12 cellular contexts compared by ENCODE assay signal in the genomic region with DNA sequence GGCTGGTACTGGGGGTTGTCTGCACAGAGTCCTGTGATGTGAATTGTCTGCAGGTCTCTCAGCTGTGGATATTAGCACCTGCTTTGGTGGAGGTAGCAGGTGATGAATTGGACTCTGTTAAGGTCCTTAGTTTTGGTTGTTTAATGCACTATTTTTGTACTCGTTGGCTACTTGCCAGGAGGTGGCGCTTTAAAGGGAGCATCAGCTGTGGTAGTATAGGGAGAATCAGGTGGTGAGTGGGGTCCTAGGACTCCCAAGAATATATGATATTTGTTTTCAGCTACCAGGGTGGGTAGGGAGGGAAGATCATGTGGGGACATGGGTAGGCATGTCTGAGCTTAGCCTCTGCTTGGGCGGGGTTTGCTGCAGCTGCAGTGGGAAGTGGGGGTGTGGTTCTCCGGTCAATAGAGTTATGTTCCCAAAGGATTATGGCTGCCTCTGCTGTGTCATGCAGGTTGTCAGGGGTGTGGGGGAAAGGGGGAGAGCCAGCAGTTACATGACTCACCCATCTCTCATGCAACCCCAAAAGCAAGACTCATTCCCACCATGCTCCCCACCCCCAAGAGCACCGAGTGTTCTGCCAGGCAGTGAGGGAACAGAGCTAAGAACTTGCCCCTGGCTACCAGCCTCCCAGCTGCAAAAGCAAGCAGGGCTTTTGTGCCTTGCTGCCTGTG. TPM values are rescaled to one million over a fixed set of nuclear protein-coding genes. Genes with fewer than 3 reads are reported as not detected.
A peak's percentile ranks its signal among the peaks of the same experiment; 100 is the strongest.
DNase-seq lines count a peak whose midpoint lies in the region; ATAC-seq and TF ChIP-seq lines count a peak whose summit lies in the region.
"Had no signal": no experiment of that assay in that cellular context is flagged by ENCODE, and none has a peak within 500 bp of the region (broad histone marks: within the 10 kb centered on the region; RNA-seq: fewer than 3 reads in every experiment).

No MANE protein-coding gene starts in this region.

- no peaks in the 10 kb centered on the region for H3K4me1 Mint-ChIP-seq in stimulated activated effector memory CD8-positive, alpha-beta T cell treated with anti-CD3 and anti-CD28 coated beads, Interleukin-12 subunit alpha, Interleukin-12 subunit beta, amount 100 ng/mL, for 72 hours

- no peak overlapping the region for H3K27ac Mint-ChIP-seq in stimulated activated effector memory CD8-positive, alpha-beta T cell treated with anti-CD3 and anti-CD28 coated beads, Interleukin-12 subunit alpha, Interleukin-12 subunit beta, amount 100 ng/mL, for 72 hours

- TF ChIP-seq CTCF in heart right ventricle (IDR thresholded peaks at IDR 0.05) (no peak), suprapubic skin (IDR thresholded peaks at IDR 0.05) (no peak)

- H3K4me1 ChIP-seq in heart right ventricle, result peaks cover 0 to 12% (median 0%) of the 10 kb centered on the region in 9 donors
- H3K4me1 ChIP-seq in suprapubic skin, result peaks cover 20% of the 10 kb centered on the region
- H3K4me1 ChIP-seq: BLaER1 had no signal

- H3K27me3 ChIP-seq in heart right ventricle (no peaks in the 10 kb centered on the region), suprapubic skin (no peaks in the 10 kb centered on the region)
- H3K27me3 ChIP-seq: BLaER1 had no signal

- no peak overlapping the region for H3K4me3 Mint-ChIP-seq in stimulated activated effector memory CD8-positive, alpha-beta T cell treated with anti-CD3 and anti-CD28 coated beads, Interleukin-12 subunit alpha, Interleukin-12 subunit beta, amount 100 ng/mL, for 72 hours

- WGBS in heart right ventricle, 2 donors, result 52 to 55% methylated on average over 5 of the region's 5 CpGs
- 40% methylated on average over 5 of the region's 5 CpGs for WGBS in suprapubic skin

- ATAC-seq in heart right ventricle (peak in 5 of 8 donors; percentile 34 to 66 (median 52)), Right ventricle myocardium inferior (no peak), HG03520 (IDR thresholded peaks at IDR 0.05; ENCODE audit: unreplicated experiment) (no peak), GM19463 (IDR thresholded peaks at IDR 0.05; ENCODE audit: unreplicated experiment) (no peak)
- no peak for ATAC-seq in stimulated activated effector memory CD8-positive, alpha-beta T cell treated with anti-CD3 and anti-CD28 coated beads, Interleukin-12 subunit alpha, Interleukin-12 subunit beta, amount 100 ng/mL, for 72 hours

- H3K36me3 ChIP-seq in heart right ventricle, result no peaks in the 10 kb centered on the region
- no peaks in the 10 kb centered on the region for H3K36me3 ChIP-seq in suprapubic skin
- H3K36me3 ChIP-seq: BLaER1 had no signal

- peak overlapping the region in 1 of 10 donors; percentile 15 for H3K4me3 ChIP-seq in heart right ventricle
- H3K4me3 ChIP-seq in suprapubic skin, result peak overlapping the region; percentile 1
- H3K4me3 ChIP-seq: BLaER1 had no signal

- H3K9me3 Mint-ChIP-seq in stimulated activated effector memory CD8-positive, alpha-beta T cell treated with anti-CD3 and anti-CD28 coated beads, Interleukin-12 subunit alpha, Interleukin-12 subunit beta, amount 100 ng/mL, for 72 hours, result peaks cover 5% of the 10 kb centered on the region

- DNase-seq in heart right ventricle, result no peak
- DNase-seq in Right ventricle myocardium inferior (ENCODE audit: missing footprints), result no peak
- DNase-seq in NCI-H748 (lab: John Stamatoyannopoulos, UW; ENCODE audit: unreplicated experiment), result peak; percentile 83
- peak; percentile 17 to 28 for DNase-seq in erythroblast (lab: John Stamatoyannopoulos, UW)
- DNase-seq in suprapubic skin (ENCODE audit: low spot score in 2 of 2), result no peak
- no peak for DNase-seq in stimulated activated effector memory CD8-positive, alpha-beta T cell treated with anti-CD3 and anti-CD28 coated beads, Interleukin-12 subunit alpha, Interleukin-12 subunit beta, amount 100 ng/mL, for 72 hours (ENCODE audit: low spot score in 2 of 2)
- DNase-seq: activated naive CD4-positive, alpha-beta T cell treated with anti-CD3 and anti-CD28 coated beads, Interleukin-2, amount 50 U/mL, for 16 hours; NCI-H1694; stimulated activated CD4-positive, alpha-beta T cell treated with anti-CD3 and anti-CD28 coated beads, Interleukin-4, amount 100 ng/mL, for 1 hour had no signal

- H3K27ac ChIP-seq in heart right ventricle (no peak overlapping the region), suprapubic skin (peak overlapping the region; percentile 79)
- H3K27ac ChIP-seq: BLaER1 had no signal

- no peaks in the 10 kb centered on the region for H3K36me3 Mint-ChIP-seq in stimulated activated effector memory CD8-positive, alpha-beta T cell treated with anti-CD3 and anti-CD28 coated beads, Interleukin-12 subunit alpha, Interleukin-12 subunit beta, amount 100 ng/mL, for 72 hours

- no peak for TF ChIP-seq POLR2A in erythroblast (IDR thresholded peaks at IDR 0.05; ENCODE audit: low read length)
- TF ChIP-seq POLR2A in suprapubic skin (IDR thresholded peaks at IDR 0.05), result no peak

- intact Hi-C loops in heart right ventricle (cut with DNase I) (no loop called here), Right ventricle myocardium inferior (cut with DNase I) (no loop called here)

- H3K9me3 ChIP-seq in heart right ventricle (no peaks in the 10 kb centered on the region), suprapubic skin (no peaks in the 10 kb centered on the region)
- H3K9me3 ChIP-seq: BLaER1 had no signal

- no peak for TF ChIP-seq EP300 in suprapubic skin (IDR thresholded peaks at IDR 0.05)

RNA-seq across cellular contexts. Expression of a gene that starts 53.7 kb away (rescaled TPM):
- total RNA-seq in heart right ventricle (1 to 10 TPM in 9 of 10 donors, under 1 TPM in 1; 1.00 to 2.3 (median 1.6) TPM), Right ventricle myocardium inferior (1.5 TPM), suprapubic skin (100 to 1,000 TPM; 123 to 247 (median 164) TPM)
- 1 to 10 TPM in 1 of 2 donors, under 1 TPM in 1; 0.90 to 3.1 TPM for polyA plus RNA-seq in heart right ventricle

RNA-seq across cellular contexts. Expression of a gene that starts 55.2 kb away (rescaled TPM):
- total RNA-seq in heart right ventricle (1 to 10 TPM; 3.9 to 6.7 (median 5.1) TPM), Right ventricle myocardium inferior (4.6 TPM), suprapubic skin (10 to 100 TPM; 24.3 to 61.3 (median 29.7) TPM)
- 1 to 10 TPM; 1.4 to 9.1 TPM for polyA plus RNA-seq in heart right ventricle

Comparison
In these comparisons a context has a peak if more than half of its experiments do, and no peak if none do; other contexts are left out.
1. ATAC-seq: peak in heart right ventricle (5 of 8); none in Right ventricle myocardium inferior (single experiment), HG03520 (single experiment), stimulated activated effector memory CD8-positive, alpha-beta T cell treated with anti-CD3 and anti-CD28 coated beads, Interleukin-12 subunit alpha, Interleukin-12 subunit beta, amount 100 ng/mL, for 72 hours (single experiment) and GM19463 (single experiment).
2. DNase-seq: peak in NCI-H748 (single experiment) and erythroblast (2 of 2); none in heart right ventricle (0 of 2), Right ventricle myocardium inferior (single experiment), suprapubic skin (0 of 2) and stimulated activated effector memory CD8-positive, alpha-beta T cell treated with anti-CD3 and anti-CD28 coated beads, Interleukin-12 subunit alpha, Interleukin-12 subunit beta, amount 100 ng/mL, for 72 hours (0 of 2).
3. RNA of a gene that starts 53.7 kb away (total RNA-seq): 123 to 247 TPM in suprapubic skin; 1.00 to 2.3 TPM in heart right ventricle and 1.5 TPM in Right ventricle myocardium inferior (single experiment); every median in the first group is over 10 times any median in the second.